ENCODE assay signal across 17 cellular contexts in the genomic region with DNA sequence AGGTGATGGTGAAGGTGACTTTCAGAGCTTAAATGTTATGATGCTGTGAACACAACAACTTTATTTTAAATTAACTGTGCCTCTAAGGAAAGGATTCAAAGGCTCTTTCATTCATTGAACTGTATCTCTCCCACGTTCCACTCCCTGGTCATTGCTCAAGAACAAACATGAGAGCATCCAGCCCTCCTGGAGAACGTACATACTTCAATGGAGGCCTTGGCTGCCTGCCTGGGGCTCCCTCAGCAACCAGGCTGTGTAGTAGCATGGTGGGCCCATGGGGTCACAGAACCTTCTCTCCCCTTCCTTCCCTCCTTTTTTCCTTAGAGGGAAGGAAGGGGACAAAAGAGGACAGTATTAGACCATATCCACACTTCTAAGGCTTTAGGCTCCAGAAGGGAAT.
"Had no signal": no experiment of that assay in that cellular context is flagged by ENCODE, and none has a peak within 500 bp of the region (broad histone marks: within the 10 kb centered on the region; RNA-seq: fewer than 3 reads in every experiment).

No MANE protein-coding gene starts in this region.

- FAIRE-seq: islet of Langerhans, pancreas, TTC549, urothelium cell line had no signal

- H3K27ac ChIP-seq: brain microvascular endothelial cell, gastrocnemius medialis, pancreas had no signal

- H3K4me3 ChIP-seq: gastrocnemius medialis, mucosa of descending colon, pancreas had no signal

- DNase-seq: activated CD4-positive, alpha-beta T cell treated with anti-CD3 and anti-CD28 coated beads for 48 hours; activated CD8-positive, alpha-beta T cell treated with anti-CD3 and anti-CD28 coated beads for 36 hours; activated T-cell treated with anti-CD3 and anti-CD28 coated beads, Interleukin-2, amount 50 U/mL, for 48 hours; amygdala; brain microvascular endothelial cell; cerebellar nuclear complex; effector memory CD8-positive, alpha-beta T cell; gastrocnemius medialis; mucosa of descending colon; naive thymus-derived CD4-positive, alpha-beta T cell; pancreas; T-helper 17 cell had no signal

- ATAC-seq: activated CD8-positive, alpha-beta T cell treated with anti-CD3 and anti-CD28 coated beads for 36 hours; effector memory CD8-positive, alpha-beta T cell; gastrocnemius medialis; mucosa of descending colon; naive thymus-derived CD4-positive, alpha-beta T cell; pancreas; sciatic nerve; T-helper 17 cell; WTC11 had no signal

- H3K4me1 ChIP-seq: gastrocnemius medialis, pancreas had no signal

- H3K9me3 ChIP-seq: gastrocnemius medialis, mucosa of descending colon, pancreas had no signal

- H3K27me3 ChIP-seq: brain microvascular endothelial cell, gastrocnemius medialis, pancreas had no signal

- H3K36me3 ChIP-seq: brain microvascular endothelial cell, gastrocnemius medialis, pancreas had no signal
